ENCODE assay signal across 8 cellular contexts in the genomic region with DNA sequence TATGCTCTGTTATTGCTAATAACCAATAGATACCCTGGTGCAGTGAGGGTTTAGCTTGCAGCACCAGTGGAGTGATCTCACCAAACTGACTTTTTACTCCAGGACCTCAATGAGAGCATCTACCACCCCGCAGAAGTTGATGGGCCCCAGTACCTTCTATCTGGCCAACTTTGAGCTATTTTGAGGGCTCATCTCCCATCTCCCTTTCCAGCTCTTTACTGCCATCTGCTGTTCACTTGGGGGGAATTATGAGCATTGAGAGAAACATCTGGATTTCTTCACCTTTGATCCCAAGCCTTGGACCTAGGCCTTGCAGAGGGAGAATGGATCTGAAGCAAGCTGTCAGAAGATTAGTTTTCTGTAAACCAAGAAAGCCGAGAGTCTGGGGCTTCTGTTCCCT.
A peak's percentile ranks its signal among the peaks of the same experiment; 100 is the strongest.
DNase-seq lines count a peak whose midpoint lies in the region; ATAC-seq and TF ChIP-seq lines count a peak whose summit lies in the region.

No MANE protein-coding gene starts in this region.

- H2BK120ac ChIP-seq in IMR-90 (ENCODE audit: low read depth, low read length) (no peak overlapping the region), mesenchymal stem cell (ENCODE audit: low read depth, low read length) (no peak overlapping the region)

- WGBS in IMR-90 (ENCODE audit: extremely low coverage in 2 of 2, insufficient read length in 1 of 2), 2 experiments: no CpG with 5 or more reads among the region's 2 CpGs
- WGBS in mesenchymal stem cell: 0% methylated on average over 1 of the region's 2 CpGs

- H2BK5ac ChIP-seq in IMR-90 (ENCODE audit: low read depth, low read length, poor library complexity, severe bottlenecking) (no peak overlapping the region), mesenchymal stem cell (ENCODE audit: low read depth, low read length, poor library complexity, severe bottlenecking) (no peak overlapping the region)

- dilution Hi-C loops in IMR-90 (cut with HindIII; ENCODE audit: low sequenced_read_pairs, unreplicated experiment): no loop called here

- no peaks in the 10 kb centered on the region; the same call in 1 of the 2 replicates for H4K20me1 ChIP-seq in IMR-90 (ENCODE audit: insufficient read depth, low read length)
- no peaks in the 10 kb centered on the region for H4K20me1 ChIP-seq in SU-DHL-6 (ENCODE audit: low read depth, low read length)

- H3K79me1 ChIP-seq in IMR-90 (ENCODE audit: low read depth in 1 of 2, low read length in 2 of 2) (no peaks in the 10 kb centered on the region), mesenchymal stem cell (replicated peaks; ENCODE audit: low read length, poor library complexity, severe bottlenecking) (no peaks in the 10 kb centered on the region)

- CTCF ChIA-PET in IMR-90 (lab: Yijun Ruan, JAX): interaction anchor here (0.6 to 1.8 kb wide), 12 partner anchors 11 to 272 kb away, joined by 3 to 24 read pairs (median 4); no protein-coding TSS in a partner anchor

- peak; percentile 67 for DNase-seq in DMS53 (lab: John Stamatoyannopoulos, UW)
- DNase-seq in GM19238 (ENCODE audit: insufficient read length, low spot score): peak; percentile 21
- peak; percentile 48 for DNase-seq in IMR-90
- peak; percentile 58 for DNase-seq in dermis blood vessel endothelial cell
- DNase-seq in mesenchymal stem cell: peak; percentile 64
- DNase-seq in NCI-H226: no peak

- H3K4me1 ChIP-seq in IMR-90 (ENCODE audit: control insufficient read depth, insufficient read depth, low read length) (no peaks in the 10 kb centered on the region; the same call in 1 of the 2 replicates), mesenchymal stem cell (ENCODE audit: control insufficient read depth, insufficient read depth, low read depth, low read length) (no peaks in the 10 kb centered on the region)

- intact Hi-C loops in IMR-90 (cut with micrococcal nuclease): loop anchor here (1.0 to 10.0 kb wide), 3 partner anchors 142 to 432 kb away; partner anchors contain the start of gene TMEM164

- H3K9me3 ChIP-seq in IMR-90 (ENCODE audit: control insufficient read depth, insufficient read depth, low read length) (no peaks in the 10 kb centered on the region; the same call in 1 of the 2 replicates), SU-DHL-6 (ENCODE audit: insufficient read depth, low read length) (no peaks in the 10 kb centered on the region), mesenchymal stem cell (ENCODE audit: control insufficient read depth, low read length) (no peaks in the 10 kb centered on the region)

- TF ChIP-seq POLR2A in IMR-90 (IDR thresholded peaks at IDR 0.05; ENCODE audit: low read depth, low read length): no peak

- H2BK15ac ChIP-seq in IMR-90 (ENCODE audit: low read depth, low read length) (no peak overlapping the region), mesenchymal stem cell (ENCODE audit: low read depth, poor library complexity, severe bottlenecking) (no peak overlapping the region)

- H3K23ac ChIP-seq in IMR-90 (ENCODE audit: low read depth, low read length) (no peak overlapping the region), mesenchymal stem cell (ENCODE audit: low read length in 2 of 2) (no peak overlapping the region)

- H2AFZ ChIP-seq in IMR-90 (replicated peaks; ENCODE audit: low read length, poor library complexity) (no peak overlapping the region), SU-DHL-6 (ENCODE audit: low read depth, low read length, severe bottlenecking) (peak overlapping the region; percentile 84), mesenchymal stem cell (ENCODE audit: low read depth, low read length) (no peak overlapping the region)

- no peaks in the 10 kb centered on the region for H3K79me2 ChIP-seq in SU-DHL-6 (ENCODE audit: insufficient read depth, low read length)

- H2BK20ac ChIP-seq in IMR-90 (ENCODE audit: low read depth, low read length): no peak overlapping the region

- H3K36me3 ChIP-seq in IMR-90 (ENCODE audit: control insufficient read depth, insufficient read depth, low read length): no peaks in the 10 kb centered on the region
- H3K36me3 ChIP-seq in SU-DHL-6 (ENCODE audit: low read length): no peaks in the 10 kb centered on the region
- H3K36me3 ChIP-seq in mesenchymal stem cell (ENCODE audit: control insufficient read depth in 1 of 2, insufficient read depth in 2 of 2, low read depth in 1 of 2, low read length in 2 of 2): no peaks in the 10 kb centered on the region

- H3K56ac ChIP-seq in IMR-90 (ENCODE audit: extremely low read depth, insufficient read depth, low read length): no peak overlapping the region

- H4K91ac ChIP-seq in IMR-90 (ENCODE audit: insufficient read depth, low read depth, low read length) (no peak overlapping the region), mesenchymal stem cell (ENCODE audit: low read length) (no peak overlapping the region)

- H2AK9ac ChIP-seq in IMR-90 (replicated peaks; ENCODE audit: low read depth, low read length, poor library complexity): no peak overlapping the region

- no peak overlapping the region for H3K14ac ChIP-seq in IMR-90 (replicated peaks; ENCODE audit: low read depth, low read length)
- no peak overlapping the region for H3K14ac ChIP-seq in mesenchymal stem cell (ENCODE audit: low read length in 2 of 2)

- no peak overlapping the region for H2AK5ac ChIP-seq in IMR-90 (ENCODE audit: low read depth, low read length)
- H2AK5ac ChIP-seq in mesenchymal stem cell (ENCODE audit: low read length, severe bottlenecking): no peak overlapping the region

- H3K27ac ChIP-seq in IMR-90 (ENCODE audit: insufficient read depth, low read length): no peak overlapping the region
- H3K27ac ChIP-seq in SU-DHL-6 (ENCODE audit: low read depth, low read length): no peak overlapping the region
- H3K27ac ChIP-seq in mesenchymal stem cell (ENCODE audit: low read length, poor library complexity, severe bottlenecking): no peak overlapping the region

- in situ Hi-C loops in IMR-90 (cut with MboI; ENCODE audit: low sequenced_read_pairs): loop anchor here (5.0 to 25.0 kb wide), 2 partner anchors 234 to 659 kb away; partner anchors contain the start of gene GUCY2F

- H3K27me3 ChIP-seq in IMR-90 (ENCODE audit: control insufficient read depth, insufficient read depth, low read length): no peaks in the 10 kb centered on the region; the same call in 1 of the 2 replicates
- no peaks in the 10 kb centered on the region for H3K27me3 ChIP-seq in SU-DHL-6 (ENCODE audit: low read length)
- H3K27me3 ChIP-seq in mesenchymal stem cell (ENCODE audit: control insufficient read depth in 1 of 2, insufficient read depth in 1 of 2, low read length in 2 of 2): peaks cover 0 to 15% of the 10 kb centered on the region in 2 experiments

- no peaks in the 10 kb centered on the region for H3F3A ChIP-seq in SU-DHL-6 (ENCODE audit: insufficient read depth)

- no peak overlapping the region for H3K4me2 ChIP-seq in IMR-90 (ENCODE audit: low read depth, low read length)
- H3K4me2 ChIP-seq in SU-DHL-6 (ENCODE audit: low read depth, low read length, poor library complexity, severe bottlenecking): no peak overlapping the region
- H3K4me2 ChIP-seq in mesenchymal stem cell (ENCODE audit: low read length, poor library complexity, severe bottlenecking): no peak overlapping the region

- TF ChIP-seq CTCF in IMR-90 (conservative IDR thresholded peaks at IDR 0.05; ENCODE audit: low read depth, low read length) (peak; percentile 63), SU-DHL-6 (IDR thresholded peaks at IDR 0.05; ENCODE audit: insufficient read depth, low read length, poor library complexity, severe bottlenecking) (peak; percentile 31)

- H4K8ac ChIP-seq in IMR-90 (ENCODE audit: low read depth in 2 of 2, low read length in 2 of 2) (no peak overlapping the region), mesenchymal stem cell (ENCODE audit: low read length) (no peak overlapping the region)

- peak; percentile 64 for TF ChIP-seq RAD21 in IMR-90 (IDR thresholded peaks at IDR 0.05; ENCODE audit: low read length)

- BruUV-seq in IMR-90 (replicated peaks; lab: Mats Ljungman, UMichigan): no TSS peak

- H3K9me2 ChIP-seq in SU-DHL-6 (replicated peaks; ENCODE audit: insufficient read depth, low read length): no peaks in the 10 kb centered on the region

- H3K9ac ChIP-seq in IMR-90 (ENCODE audit: low read depth, low read length) (no peak overlapping the region), SU-DHL-6 (ENCODE audit: low read length) (no peak overlapping the region), mesenchymal stem cell (ENCODE audit: low read length) (peak overlapping the region; percentile 37)

- H3K18ac ChIP-seq in IMR-90 (ENCODE audit: low read depth, low read length) (no peak overlapping the region), mesenchymal stem cell (ENCODE audit: low read depth in 1 of 2, low read length in 2 of 2) (no peak overlapping the region)

- H4K5ac ChIP-seq in IMR-90 (ENCODE audit: low read depth, low read length): no peak overlapping the region

- no peaks in the 10 kb centered on the region; the same call in 1 of the 2 replicates for H3K9me1 ChIP-seq in IMR-90 (ENCODE audit: insufficient read depth, low read length)

- no peak overlapping the region for H3K4ac ChIP-seq in IMR-90 (ENCODE audit: low read depth, low read length)
- H3K4ac ChIP-seq in mesenchymal stem cell (ENCODE audit: low read depth in 1 of 2, low read length in 2 of 2): no peak overlapping the region

- ATAC-seq in IMR-90 (ENCODE audit: low read depth) (peak; percentile 83), GM21360 (IDR thresholded peaks at IDR 0.05; ENCODE audit: unreplicated experiment) (no peak)

- POLR2A ChIA-PET in IMR-90 (lab: Charles Lee; ENCODE audit: unreplicated experiment): no interaction called here

- H3K4me3 ChIP-seq in IMR-90 (ENCODE audit: insufficient read depth, low read depth, low read length): no peak overlapping the region
- no peak overlapping the region for H3K4me3 ChIP-seq in SU-DHL-6 (ENCODE audit: insufficient read depth, low read length, poor library complexity, severe bottlenecking)
- no peak overlapping the region for H3K4me3 ChIP-seq in mesenchymal stem cell (ENCODE audit: insufficient read depth in 1 of 2, low read depth in 1 of 2, low read length in 2 of 2)

- H2BK12ac ChIP-seq in mesenchymal stem cell (ENCODE audit: low read length in 2 of 2): no peak overlapping the region

TF ChIP-seq in IMR-90, 13 proteins besides CTCF, POLR2A, EP300 and RAD21 (continues in another document):
- no peak for TF ChIP-seq RCOR1 (IDR thresholded peaks at IDR 0.05; ENCODE audit: insufficient replicate concordance, low read length)
- TF ChIP-seq FOS (IDR thresholded peaks at IDR 0.05; ENCODE audit: low read depth, low read length): no peak
- TF ChIP-seq, protein P1, sequence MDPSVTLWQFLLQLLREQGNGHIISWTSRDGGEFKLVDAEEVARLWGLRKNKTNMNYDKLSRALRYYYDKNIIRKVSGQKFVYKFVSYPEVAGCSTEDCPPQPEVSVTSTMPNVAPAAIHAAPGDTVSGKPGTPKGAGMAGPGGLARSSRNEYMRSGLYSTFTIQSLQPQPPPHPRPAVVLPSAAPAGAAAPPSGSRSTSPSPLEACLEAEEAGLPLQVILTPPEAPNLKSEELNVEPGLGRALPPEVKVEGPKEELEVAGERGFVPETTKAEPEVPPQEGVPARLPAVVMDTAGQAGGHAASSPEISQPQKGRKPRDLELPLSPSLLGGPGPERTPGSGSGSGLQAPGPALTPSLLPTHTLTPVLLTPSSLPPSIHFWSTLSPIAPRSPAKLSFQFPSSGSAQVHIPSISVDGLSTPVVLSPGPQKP (IDR thresholded peaks at IDR 0.05; ENCODE audit: borderline replicate concordance, low read depth, low read length): no peak
